Comparison of ENCODE assay signal across 36 cellular contexts in genomic region chr6:82273295-82273694, GRCh38.
"Had no signal": no experiment of that assay in that cellular context is flagged by ENCODE, and none has a peak within 500 bp of the region (broad histone marks: within the 10 kb centered on the region; RNA-seq: fewer than 3 reads in every experiment).

No MANE protein-coding gene starts in this region.

- H3K36me3 Mint-ChIP-seq: activated CD8-positive, alpha-beta memory T cell treated with anti-CD3 and anti-CD28 coated beads, Interleukin-2, amount 10 ng/mL, durations not matched to agents 7 days and 5 days; activated naive CD4-positive, alpha-beta T cell treated with anti-CD3 and anti-CD28 coated beads, Interleukin-2, amount 50 U/mL, for 24 hours had no signal

- H3K4me2 ChIP-seq: KMS-11, SK-N-SH had no signal

- ATAC-seq: activated CD8-positive, alpha-beta memory T cell treated with anti-CD3 and anti-CD28 coated beads, Interleukin-2, amount 10 ng/mL, durations not matched to agents 7 days and 5 days; body of pancreas; Panc1 had no signal

- H3K27ac ChIP-seq: adrenal gland, body of pancreas, KMS-11, SJSA1, WERI-Rb-1 had no signal

- H3K4me1 Mint-ChIP-seq: activated CD4-positive, alpha-beta memory T cell treated with anti-CD3 and anti-CD28 coated beads, Interleukin-2, amount 10 ng/mL, durations not matched to agents 7 days and 5 days had no signal

- DNase-seq: activated CD4-positive, alpha-beta memory T cell treated with anti-CD3 and anti-CD28 coated beads, Interleukin-2, amount 10 ng/mL, durations not matched to agents 7 days and 5 days; activated CD4-positive, alpha-beta T cell treated with anti-CD3 and anti-CD28 coated beads for 1 hour; activated CD4-positive, alpha-beta T cell treated with anti-CD3 and anti-CD28 coated beads for 48 hours; activated CD4-positive, CD25-positive, alpha-beta regulatory T cell; activated CD8-positive, alpha-beta memory T cell treated with anti-CD3 and anti-CD28 coated beads for 24 hours; activated CD8-positive, alpha-beta memory T cell treated with anti-CD3 and anti-CD28 coated beads, Interleukin-2, amount 10 ng/mL, durations not matched to agents 7 days and 5 days; activated CD8-positive, alpha-beta memory T cell treated with anti-CD3 and anti-CD28 coated beads, Interleukin-2, amount 50 U/mL, for 48 hours; activated effector memory CD4-positive, alpha-beta T cell treated with anti-CD3 and anti-CD28 coated beads, Interleukin-2, amount 50 U/mL, for 16 hours; activated naive CD4-positive, alpha-beta T cell; activated T-cell treated with anti-CD3 and anti-CD28 coated beads, Interleukin-2, amount 50 U/mL, for 48 hours; adrenal gland; body of pancreas; caudate nucleus; cerebellar nuclear complex; MM.1S; MV-4-11; NCI-H1105; NCI-H1417 treated with DMSO at 0.1 percent for 48 hours; NCI-H1930; NCI-H2081 treated with DMSO at 0.1 percent for 48 hours; NCI-H226; NCI-H446 treated with DMSO at 0.1 percent for 48 hours; NCI-H524; NCI-H69; NCI-H82; SHP77 treated with DMSO at 0.1 percent for 48 hours; SK-N-SH; T-helper 9 cell; WERI-Rb-1 had no signal

- FAIRE-seq: astrocyte, bronchial epithelial cell had no signal

- H3K27me3 Mint-ChIP-seq: activated CD4-positive, alpha-beta memory T cell treated with anti-CD3 and anti-CD28 coated beads, Interleukin-2, amount 10 ng/mL, durations not matched to agents 7 days and 5 days; activated naive CD4-positive, alpha-beta T cell treated with anti-CD3 and anti-CD28 coated beads, Interleukin-2, amount 50 U/mL, for 24 hours had no signal

- H3K4me1 ChIP-seq: adrenal gland, body of pancreas, SJSA1 had no signal

- H3K4me3 ChIP-seq: adrenal gland, body of pancreas, SJSA1 had no signal

- H3K9me3 ChIP-seq: adrenal gland, body of pancreas, SJSA1, SK-N-SH had no signal

- H3K9me3 Mint-ChIP-seq: activated CD4-positive, alpha-beta memory T cell treated with anti-CD3 and anti-CD28 coated beads, Interleukin-2, amount 10 ng/mL, durations not matched to agents 7 days and 5 days; activated naive CD4-positive, alpha-beta T cell treated with anti-CD3 and anti-CD28 coated beads, Interleukin-2, amount 50 U/mL, for 24 hours; T-helper 1 cell treated with Interleukin-12 subunit alpha and Interleukin-12 subunit beta and Interleukin-4 antibody, amounts not matched to agents 30 μg/mL and 1 μg/mL, for 36 hours had no signal

- H3K27me3 ChIP-seq: adrenal gland, body of pancreas, SJSA1 had no signal

- H3K9ac ChIP-seq: KMS-11, SK-N-SH had no signal

- H3K27ac Mint-ChIP-seq: activated CD4-positive, alpha-beta memory T cell treated with anti-CD3 and anti-CD28 coated beads, Interleukin-2, amount 10 ng/mL, durations not matched to agents 7 days and 5 days; activated CD8-positive, alpha-beta memory T cell treated with anti-CD3 and anti-CD28 coated beads, Interleukin-2, amount 10 ng/mL, durations not matched to agents 7 days and 5 days; activated naive CD4-positive, alpha-beta T cell treated with anti-CD3 and anti-CD28 coated beads, Interleukin-2, amount 50 U/mL, for 24 hours; T-helper 1 cell treated with Interleukin-12 subunit alpha and Interleukin-12 subunit beta and Interleukin-4 antibody, amounts not matched to agents 30 μg/mL and 1 μg/mL, for 36 hours had no signal

- H3K4me3 Mint-ChIP-seq: activated CD4-positive, alpha-beta memory T cell treated with anti-CD3 and anti-CD28 coated beads, Interleukin-2, amount 10 ng/mL, durations not matched to agents 7 days and 5 days; activated CD8-positive, alpha-beta memory T cell treated with anti-CD3 and anti-CD28 coated beads, Interleukin-2, amount 10 ng/mL, durations not matched to agents 7 days and 5 days; activated naive CD4-positive, alpha-beta T cell treated with anti-CD3 and anti-CD28 coated beads, Interleukin-2, amount 50 U/mL, for 24 hours; T-helper 1 cell treated with Interleukin-12 subunit alpha and Interleukin-12 subunit beta and Interleukin-4 antibody, amounts not matched to agents 30 μg/mL and 1 μg/mL, for 36 hours had no signal

- H3K36me3 ChIP-seq: adrenal gland, SJSA1, WERI-Rb-1 had no signal
